Comparison of ENCODE assay signal across 16 cellular contexts in the genomic region with DNA sequence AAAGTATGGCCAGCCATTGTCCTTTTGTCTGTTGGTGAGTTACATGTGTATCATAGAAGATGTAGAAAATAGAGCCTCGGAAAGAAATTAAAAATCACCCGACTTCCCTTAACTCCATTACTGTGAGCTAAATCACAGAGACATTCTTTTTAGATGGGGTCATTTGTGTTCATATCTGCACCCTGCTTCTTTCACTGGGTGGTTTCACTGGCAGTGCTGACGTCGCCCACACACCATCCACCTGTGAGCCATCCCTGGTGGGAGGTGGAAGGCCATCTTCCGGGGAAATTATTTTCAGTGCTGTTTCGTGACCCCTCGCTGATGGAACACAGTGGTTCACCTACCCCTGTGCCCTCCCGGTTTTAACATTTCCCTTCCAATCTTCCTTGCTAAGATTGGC. TPM values are rescaled to one million over a fixed set of nuclear protein-coding genes. Genes with fewer than 3 reads are reported as not detected.
A peak's percentile ranks its signal among the peaks of the same experiment; 100 is the strongest.
DNase-seq lines count a peak whose midpoint lies in the region; ATAC-seq and TF ChIP-seq lines count a peak whose summit lies in the region.
"Had no signal": no experiment of that assay in that cellular context is flagged by ENCODE, and none has a peak within 500 bp of the region (broad histone marks: within the 10 kb centered on the region; RNA-seq: fewer than 3 reads in every experiment).

No MANE protein-coding gene starts in this region.

- H3K4me3 ChIP-seq in astrocyte of the spinal cord (ENCODE audit: low read depth, low read length), result no peak overlapping the region

- no peak for TF ChIP-seq CTCF in astrocyte of the spinal cord (IDR thresholded peaks at IDR 0.05; ENCODE audit: low read depth, low read length)

- ATAC-seq in GM19463 (IDR thresholded peaks at IDR 0.05; ENCODE audit: unreplicated experiment), result no peak

- in situ Hi-C loops in ACHN (cut with HindIII; ENCODE audit: low pct_ligation_motif_present, low pct_unique_long_range_greater_than_20kb, low sequenced_read_pairs), result no loop called here
- in situ Hi-C loops in astrocyte of the spinal cord (cut with HindIII; ENCODE audit: low sequenced_read_pairs), result no loop called here

- DNase-seq in ACHN (peak; percentile 54), M059J (ENCODE audit: low read depth) (peak; percentile 73), astrocyte of the spinal cord (ENCODE audit: low read depth, low spot score) (peak; percentile 43), kidney tubule cell (ENCODE audit: low spot score) (peak; percentile 90), NCI-H748 treated with DMSO at 0.1 percent for 48 hours (lab: John Stamatoyannopoulos, UW) (no peak), DMS153 treated with DMSO at 0.1 percent for 48 hours (lab: John Stamatoyannopoulos, UW; ENCODE audit: unreplicated experiment) (no peak)
- DNase-seq in activated T-cell treated with anti-CD3 and anti-CD28 coated beads, Interleukin-2, amount 50 U/mL, for 48 hours, result no peak
- DNase-seq: activated naive CD8-positive, alpha-beta T cell treated with anti-CD3 and anti-CD28 coated beads for 36 hours; central memory CD4-positive, alpha-beta T cell; effector memory CD4-positive, alpha-beta T cell; left cardiac atrium; midbrain; NCI-H1105; NCI-H2081 treated with DMSO at 0.1 percent for 48 hours; NCI-H69 had no signal

RNA-seq across cellular contexts. Expression of gene SH3BP4, which starts 21.2 kb away (rescaled TPM):
- 56.4 and 89.1 TPM in 2 replicates for total RNA-seq in M059J (2014; rRNA removed; shearing (Covaris generic))

Comparison
In these comparisons a context has a peak if more than half of its experiments do, and no peak if none do; other contexts are left out.
1. DNase-seq: peak in ACHN (single experiment), M059J (single experiment), astrocyte of the spinal cord (single experiment) and kidney tubule cell (single experiment); none in NCI-H748 treated with DMSO at 0.1 percent for 48 hours (single experiment), DMS153 treated with DMSO at 0.1 percent for 48 hours (single experiment) and activated T-cell treated with anti-CD3 and anti-CD28 coated beads, Interleukin-2, amount 50 U/mL, for 48 hours (0 of 2).